Comparison of ENCODE assay signal across 9 cellular contexts in the genomic region with DNA sequence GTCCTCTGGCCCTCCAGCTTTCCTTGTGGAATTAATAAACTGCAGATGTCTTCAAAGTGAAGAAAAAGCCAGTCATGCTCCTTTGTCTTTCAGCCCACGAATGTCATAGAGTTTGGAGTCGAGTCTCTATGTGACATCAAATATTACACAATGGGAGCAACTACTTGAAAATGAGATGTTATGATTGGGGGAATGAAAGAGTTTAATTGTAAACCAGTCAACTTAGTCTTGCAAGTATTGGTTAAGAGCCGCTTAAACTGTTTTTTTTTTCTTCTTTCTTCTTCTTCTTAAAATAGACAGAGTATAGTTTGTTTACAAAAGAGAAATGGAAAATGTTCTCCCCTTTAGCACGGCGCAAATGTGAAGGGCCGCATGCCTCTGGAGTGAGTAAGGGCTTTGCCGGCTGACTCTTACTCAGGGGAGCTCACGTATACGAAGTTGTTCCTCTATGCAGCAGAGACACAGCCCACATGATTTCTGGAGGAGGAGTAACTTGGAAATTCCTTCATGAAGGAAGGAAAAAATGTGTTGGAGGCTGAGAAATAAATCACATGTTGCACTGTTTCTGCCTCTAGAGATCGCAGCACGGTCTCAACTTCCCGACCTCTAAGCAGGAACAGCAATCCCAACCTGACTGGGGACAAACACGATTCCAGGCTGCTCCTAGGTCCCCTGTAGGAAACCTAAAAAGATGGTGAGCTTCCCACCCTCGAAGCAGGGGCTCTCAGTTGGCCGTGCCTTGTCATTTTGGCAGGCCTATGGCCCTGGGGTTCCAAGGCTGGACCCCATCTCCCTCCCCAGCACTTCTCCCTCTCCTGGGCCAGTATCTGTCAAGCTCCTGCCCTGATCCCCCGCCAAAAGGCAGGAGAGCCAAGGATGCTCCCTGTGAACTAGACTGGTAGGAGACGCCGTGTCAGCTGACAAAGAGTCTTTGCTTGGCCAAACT. TPM values are rescaled to one million over a fixed set of nuclear protein-coding genes. Genes with fewer than 3 reads are reported as not detected.
A peak's percentile ranks its signal among the peaks of the same experiment; 100 is the strongest.
DNase-seq lines count a peak whose midpoint lies in the region; ATAC-seq, FAIRE-seq and TF ChIP-seq lines count a peak whose summit lies in the region.
"Had no signal": no experiment of that assay in that cellular context is flagged by ENCODE, and none has a peak within 500 bp of the region (broad histone marks: within the 10 kb centered on the region; RNA-seq: fewer than 3 reads in every experiment).

No MANE protein-coding gene starts in this region.

- TF ChIP-seq POLR2A in esophagus squamous epithelium (IDR thresholded peaks at IDR 0.05), result peak in 2 of 4 donors; percentile 21 to 49

- H3K27ac ChIP-seq in esophagus squamous epithelium, result peak overlapping the region; percentile 93 to 99 (median 98)

- no peaks in the 10 kb centered on the region for H3K36me3 ChIP-seq in esophagus squamous epithelium

- WGBS in esophagus squamous epithelium, 2 donors, result 7 to 14% methylated on average over 11 to 18 of the region's 18 CpGs

- no peaks in the 10 kb centered on the region for H3K9me3 ChIP-seq in esophagus squamous epithelium

- no peaks in the 10 kb centered on the region for H3K4me1 Mint-ChIP-seq in stimulated activated effector memory CD8-positive, alpha-beta T cell treated with anti-CD3 and anti-CD28 coated beads, Interleukin-12 subunit alpha, Interleukin-12 subunit beta, amount 100 ng/mL, for 72 hours
- H3K4me1 Mint-ChIP-seq: memory B cell had no signal

- H3K36me3 Mint-ChIP-seq in stimulated activated effector memory CD8-positive, alpha-beta T cell treated with anti-CD3 and anti-CD28 coated beads, Interleukin-12 subunit alpha, Interleukin-12 subunit beta, amount 100 ng/mL, for 72 hours, result no peaks in the 10 kb centered on the region
- H3K36me3 Mint-ChIP-seq: memory B cell had no signal

- TF ChIP-seq CTCF in esophagus squamous epithelium (IDR thresholded peaks at IDR 0.05), result no peak

- peak overlapping the region in 3 of 4 donors; percentile 8 to 41 (median 18) for H3K4me3 ChIP-seq in esophagus squamous epithelium

- FAIRE-seq in RCC 7860 (lab: Jason Lieb, UNC), result no peak

- peak; percentile 100 for DNase-seq in EH (ENCODE audit: low read depth)
- peak; percentile 99 for DNase-seq in RCC 7860 (ENCODE audit: low spot score)
- DNase-seq in esophagus squamous epithelium (lab: John Stamatoyannopoulos, UW), result no peak
- peak; percentile 95 for DNase-seq in myocyte (ENCODE audit: low read depth)
- DNase-seq in AML-193 (lab: John Stamatoyannopoulos, UW), result no peak
- no peak for DNase-seq in stimulated activated effector memory CD8-positive, alpha-beta T cell treated with anti-CD3 and anti-CD28 coated beads, Interleukin-12 subunit alpha, Interleukin-12 subunit beta, amount 100 ng/mL, for 72 hours (ENCODE audit: low spot score in 2 of 2)

- no peaks in the 10 kb centered on the region for H3K9me3 Mint-ChIP-seq in stimulated activated effector memory CD8-positive, alpha-beta T cell treated with anti-CD3 and anti-CD28 coated beads, Interleukin-12 subunit alpha, Interleukin-12 subunit beta, amount 100 ng/mL, for 72 hours
- H3K9me3 Mint-ChIP-seq: memory B cell had no signal

- no peaks in the 10 kb centered on the region for H3K27me3 ChIP-seq in esophagus squamous epithelium

- no peak for ATAC-seq in stimulated activated effector memory CD8-positive, alpha-beta T cell treated with anti-CD3 and anti-CD28 coated beads, Interleukin-12 subunit alpha, Interleukin-12 subunit beta, amount 100 ng/mL, for 72 hours
- ATAC-seq in HG02763 (IDR thresholded peaks at IDR 0.05; ENCODE audit: unreplicated experiment) (no peak), HG02970 (IDR thresholded peaks at IDR 0.05; ENCODE audit: low FRiP score, unreplicated experiment) (no peak)

- intact Hi-C loops in esophagus squamous epithelium (cut with DNase I), result loop anchor here (5.0 kb wide), 1 partner anchor 45 kb away; a partner anchor contains a TSS

- H3K4me1 ChIP-seq in esophagus squamous epithelium, result peaks cover 34 to 100% (median 77%) of the 10 kb centered on the region in 3 donors

- H3K4me3 Mint-ChIP-seq in stimulated activated effector memory CD8-positive, alpha-beta T cell treated with anti-CD3 and anti-CD28 coated beads, Interleukin-12 subunit alpha, Interleukin-12 subunit beta, amount 100 ng/mL, for 72 hours, result no peak overlapping the region
- H3K4me3 Mint-ChIP-seq: memory B cell had no signal

- no peak overlapping the region for H3K27ac Mint-ChIP-seq in stimulated activated effector memory CD8-positive, alpha-beta T cell treated with anti-CD3 and anti-CD28 coated beads, Interleukin-12 subunit alpha, Interleukin-12 subunit beta, amount 100 ng/mL, for 72 hours
- H3K27ac Mint-ChIP-seq: memory B cell had no signal

RNA-seq across cellular contexts. Expression of a gene that starts 44.9 kb away (rescaled TPM):
- total RNA-seq in esophagus squamous epithelium (100 to 1,000 TPM in 2 of 4 donors, 10 to 100 TPM in 2; 61.1 to 123 (median 99.6) TPM), myocyte (249 and 264 TPM in 2 replicates)
- 174 TPM for polyA plus RNA-seq in myocyte (2012)

RNA-seq across cellular contexts. Expression of a gene that starts 59.1 kb away (rescaled TPM):
- total RNA-seq in esophagus squamous epithelium (10 to 100 TPM in 2 of 4 donors, 1 to 10 TPM in 2; 6.7 to 23.7 (median 14.4) TPM), myocyte (2.1 and 3.0 TPM in 2 replicates)
- polyA plus RNA-seq in myocyte (2012), result 0.29 TPM

Comparison
In these comparisons a context has a peak if more than half of its experiments do, and no peak if none do; other contexts are left out.
1. DNase-seq: peak in EH (single experiment), RCC 7860 (single experiment) and myocyte (single experiment); none in esophagus squamous epithelium (single experiment), AML-193 (0 of 2) and stimulated activated effector memory CD8-positive, alpha-beta T cell treated with anti-CD3 and anti-CD28 coated beads, Interleukin-12 subunit alpha, Interleukin-12 subunit beta, amount 100 ng/mL, for 72 hours (0 of 2).